ENCODE assay signal across 17 cellular contexts in the genomic region with DNA sequence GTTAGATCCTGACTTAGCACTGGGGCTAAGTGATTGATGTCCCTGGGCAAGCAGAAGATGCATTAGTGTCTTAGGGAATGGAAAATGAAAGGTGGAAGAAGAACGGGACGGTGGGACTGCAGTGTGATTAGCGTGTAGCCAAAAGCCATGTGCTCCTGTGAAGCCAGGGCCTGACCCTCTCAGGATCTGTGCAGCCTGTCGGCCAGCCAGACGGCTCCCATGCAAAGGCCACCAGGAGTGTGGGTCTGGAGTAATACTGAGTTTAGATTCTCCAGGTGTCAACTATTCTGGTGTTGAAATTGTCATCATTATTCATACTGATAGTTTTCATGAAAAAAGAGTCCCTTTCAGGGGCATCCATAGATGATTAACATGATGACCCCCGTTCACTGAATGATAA. TPM values are rescaled to one million over a fixed set of nuclear protein-coding genes. Genes with fewer than 3 reads are reported as not detected.
DNase-seq lines count a peak whose midpoint lies in the region; ATAC-seq and TF ChIP-seq lines count a peak whose summit lies in the region.
"Had no signal": no experiment of that assay in that cellular context is flagged by ENCODE, and none has a peak within 500 bp of the region (broad histone marks: within the 10 kb centered on the region; RNA-seq: fewer than 3 reads in every experiment).

No MANE protein-coding gene starts in this region.

- no peak for ATAC-seq in stimulated activated naive CD8-positive, alpha-beta T cell treated with anti-CD3 and anti-CD28 coated beads, Interleukin-15, Interleukin-2, amounts not matched to agents 100 U/mL and 50 U/mL, for 24 hours
- ATAC-seq in thoracic aorta (ENCODE audit: insufficient number of reproducible peaks, low FRiP score, low read depth) (no peak), HG03095 (IDR thresholded peaks at IDR 0.05; ENCODE audit: unreplicated experiment) (no peak)
- ATAC-seq: CD8-positive, alpha-beta T cell; GM23338; K562 had no signal

- peaks cover 49% of the 10 kb centered on the region for H3K4me1 Mint-ChIP-seq in stimulated activated naive CD8-positive, alpha-beta T cell treated with anti-CD3 and anti-CD28 coated beads, Interleukin-15, Interleukin-2, amounts not matched to agents 100 ng/mL and 50 ng/mL, for 24 hours (ENCODE audit: low read depth)
- H3K4me1 Mint-ChIP-seq in activated T-helper 1 cell treated with anti-CD3 and anti-CD28 coated beads, Interleukin-12 subunit alpha, Interleukin-12 subunit beta, Interleukin-2, Interleukin-4 antibody, amounts not matched to agents 30 ng/mL and 10 ng/mL and 1 ng/mL, durations not matched to agents 14 hours and 24 hours and 36 hours (ENCODE audit: low read depth): peaks cover 35% of the 10 kb centered on the region
- H3K4me1 Mint-ChIP-seq in CD8-positive, alpha-beta memory T cell: peaks cover 7 to 14% (median 14%) of the 10 kb centered on the region in 3 donors
- peaks cover 8 to 16% (median 9%) of the 10 kb centered on the region in 4 donors for H3K4me1 Mint-ChIP-seq in CD4-positive, alpha-beta memory T cell

- H3K36me3 ChIP-seq in thoracic aorta: no peaks in the 10 kb centered on the region
- no peaks in the 10 kb centered on the region for H3K36me3 ChIP-seq in CD8-positive, alpha-beta memory T cell (ENCODE audit: insufficient read depth, low read length)
- no peaks in the 10 kb centered on the region for H3K36me3 ChIP-seq in CD4-positive, alpha-beta memory T cell (ENCODE audit: insufficient read depth, low read length)

- H3K27ac Mint-ChIP-seq in stimulated activated naive CD8-positive, alpha-beta T cell treated with anti-CD3 and anti-CD28 coated beads, Interleukin-15, Interleukin-2, amounts not matched to agents 100 ng/mL and 50 ng/mL, for 24 hours: peak overlapping the region; percentile 75
- peak overlapping the region; percentile 13 for H3K27ac Mint-ChIP-seq in activated T-helper 1 cell treated with anti-CD3 and anti-CD28 coated beads, Interleukin-12 subunit alpha, Interleukin-12 subunit beta, Interleukin-2, Interleukin-4 antibody, amounts not matched to agents 30 ng/mL and 10 ng/mL and 1 ng/mL, durations not matched to agents 14 hours and 24 hours and 36 hours
- H3K27ac Mint-ChIP-seq in CD8-positive, alpha-beta memory T cell: no peak overlapping the region
- H3K27ac Mint-ChIP-seq in CD4-positive, alpha-beta memory T cell: no peak overlapping the region
- H3K27ac Mint-ChIP-seq: B cell; CD8-positive, alpha-beta T cell; GM23338 had no signal

- no peak for DNase-seq in stimulated activated naive CD8-positive, alpha-beta T cell treated with anti-CD3 and anti-CD28 coated beads, Interleukin-15, Interleukin-2, amounts not matched to agents 100 U/mL and 50 U/mL, for 24 hours
- no peak for DNase-seq in activated T-helper 1 cell treated with anti-CD3 and anti-CD28 coated beads, Interleukin-12 subunit alpha, Interleukin-12 subunit beta, Interleukin-2, Interleukin-4 antibody, amounts not matched to agents 30 ng/mL and 10 ng/mL and 1 ng/mL, durations not matched to agents 14 hours and 24 hours and 36 hours (ENCODE audit: low spot score)
- DNase-seq in coronary artery (ENCODE audit: low spot score): no peak
- no peak for DNase-seq in thoracic aorta (ENCODE audit: low spot score)
- no peak for DNase-seq in CD8-positive, alpha-beta memory T cell
- no peak for DNase-seq in CD4-positive, alpha-beta memory T cell
- DNase-seq: C1 segment of cervical spinal cord; Caco-2; CD8-positive, alpha-beta T cell; DMS53; GF-D8; H7 had no signal

- no peaks in the 10 kb centered on the region for H3K9me3 ChIP-seq in thoracic aorta
- H3K9me3 ChIP-seq in CD8-positive, alpha-beta memory T cell (ENCODE audit: low read length): no peaks in the 10 kb centered on the region
- no peaks in the 10 kb centered on the region for H3K9me3 ChIP-seq in CD4-positive, alpha-beta memory T cell (ENCODE audit: control insufficient read depth in 1 of 2, low read length in 2 of 2)
- H3K9me3 ChIP-seq: Caco-2 had no signal

- H3K4me1 ChIP-seq in thoracic aorta (ENCODE audit: control insufficient read depth in 1 of 2, low read depth in 2 of 2): peaks cover 24 to 39% of the 10 kb centered on the region in 2 donors
- peaks cover 6% of the 10 kb centered on the region for H3K4me1 ChIP-seq in CD8-positive, alpha-beta memory T cell (ENCODE audit: insufficient read depth, low read length)
- H3K4me1 ChIP-seq in CD4-positive, alpha-beta memory T cell (ENCODE audit: insufficient read depth, low read length): peaks cover 10% of the 10 kb centered on the region

- no peaks in the 10 kb centered on the region for H3K27me3 ChIP-seq in thoracic aorta (replicated peaks; ENCODE audit: insufficient read depth)
- no peaks in the 10 kb centered on the region for H3K27me3 ChIP-seq in CD8-positive, alpha-beta memory T cell (ENCODE audit: insufficient read depth, low read length, poor library complexity, severe bottlenecking)
- no peaks in the 10 kb centered on the region for H3K27me3 ChIP-seq in CD4-positive, alpha-beta memory T cell (ENCODE audit: insufficient read depth, low read length)

- intact Hi-C loops in activated T-helper 1 cell treated with anti-CD3 and anti-CD28 coated beads, Interleukin-12 subunit alpha, Interleukin-12 subunit beta, Interleukin-2, Interleukin-4 antibody, amounts not matched to agents 30 ng/mL and 10 ng/mL and 1 ng/mL, durations not matched to agents 14 hours and 24 hours and 36 hours (cut with micrococcal nuclease): no loop called here
- intact Hi-C loops in CD4-positive, alpha-beta memory T cell (cut with micrococcal nuclease): no loop called here

- no peaks in the 10 kb centered on the region for H3K9me3 Mint-ChIP-seq in stimulated activated naive CD8-positive, alpha-beta T cell treated with anti-CD3 and anti-CD28 coated beads, Interleukin-15, Interleukin-2, amounts not matched to agents 100 ng/mL and 50 ng/mL, for 24 hours
- no peaks in the 10 kb centered on the region for H3K9me3 Mint-ChIP-seq in activated T-helper 1 cell treated with anti-CD3 and anti-CD28 coated beads, Interleukin-12 subunit alpha, Interleukin-12 subunit beta, Interleukin-2, Interleukin-4 antibody, amounts not matched to agents 30 ng/mL and 10 ng/mL and 1 ng/mL, durations not matched to agents 14 hours and 24 hours and 36 hours
- H3K9me3 Mint-ChIP-seq in CD8-positive, alpha-beta memory T cell: no peaks in the 10 kb centered on the region
- H3K9me3 Mint-ChIP-seq in CD4-positive, alpha-beta memory T cell: no peaks in the 10 kb centered on the region
- H3K9me3 Mint-ChIP-seq: CD8-positive, alpha-beta T cell; GM23338 had no signal

- H3K27ac ChIP-seq in coronary artery (peak overlapping the region; percentile 3 to 47), thoracic aorta (peak overlapping the region; percentile 40 to 65)
- H3K27ac ChIP-seq in CD8-positive, alpha-beta memory T cell (ENCODE audit: low read depth, low read length): no peak overlapping the region
- no peak overlapping the region for H3K27ac ChIP-seq in CD4-positive, alpha-beta memory T cell (ENCODE audit: low read depth, low read length)

- H3K27me3 Mint-ChIP-seq in stimulated activated naive CD8-positive, alpha-beta T cell treated with anti-CD3 and anti-CD28 coated beads, Interleukin-15, Interleukin-2, amounts not matched to agents 100 ng/mL and 50 ng/mL, for 24 hours: no peaks in the 10 kb centered on the region
- no peaks in the 10 kb centered on the region for H3K27me3 Mint-ChIP-seq in activated T-helper 1 cell treated with anti-CD3 and anti-CD28 coated beads, Interleukin-12 subunit alpha, Interleukin-12 subunit beta, Interleukin-2, Interleukin-4 antibody, amounts not matched to agents 30 ng/mL and 10 ng/mL and 1 ng/mL, durations not matched to agents 14 hours and 24 hours and 36 hours (ENCODE audit: insufficient read depth)
- peaks cover 2 to 6% of the 10 kb centered on the region in 2 donors for H3K27me3 Mint-ChIP-seq in CD8-positive, alpha-beta memory T cell
- peaks cover 4 to 5% of the 10 kb centered on the region in 2 donors for H3K27me3 Mint-ChIP-seq in CD4-positive, alpha-beta memory T cell

- H3K36me3 Mint-ChIP-seq in stimulated activated naive CD8-positive, alpha-beta T cell treated with anti-CD3 and anti-CD28 coated beads, Interleukin-15, Interleukin-2, amounts not matched to agents 100 ng/mL and 50 ng/mL, for 24 hours (ENCODE audit: low read depth): peaks cover 4% of the 10 kb centered on the region
- H3K36me3 Mint-ChIP-seq in activated T-helper 1 cell treated with anti-CD3 and anti-CD28 coated beads, Interleukin-12 subunit alpha, Interleukin-12 subunit beta, Interleukin-2, Interleukin-4 antibody, amounts not matched to agents 30 ng/mL and 10 ng/mL and 1 ng/mL, durations not matched to agents 14 hours and 24 hours and 36 hours (ENCODE audit: low read depth): no peaks in the 10 kb centered on the region
- H3K36me3 Mint-ChIP-seq in CD8-positive, alpha-beta memory T cell: peaks cover 0 to 3% (median 2%) of the 10 kb centered on the region in 3 donors
- H3K36me3 Mint-ChIP-seq in CD4-positive, alpha-beta memory T cell: no peaks in the 10 kb centered on the region
- H3K36me3 Mint-ChIP-seq: CD8-positive, alpha-beta T cell had no signal

- H3K4me3 ChIP-seq in coronary artery (no peak overlapping the region), thoracic aorta (no peak overlapping the region)
- H3K4me3 ChIP-seq in CD8-positive, alpha-beta memory T cell (ENCODE audit: low read length): no peak overlapping the region
- H3K4me3 ChIP-seq in CD4-positive, alpha-beta memory T cell (ENCODE audit: low read length in 2 of 2): no peak overlapping the region
- H3K4me3 ChIP-seq: GM23338, K562 had no signal

- POLR2A ChIA-PET in CD8-positive, alpha-beta memory T cell (lab: Charles Lee): no interaction called here
- POLR2A ChIA-PET in CD4-positive, alpha-beta memory T cell (lab: Charles Lee; ENCODE audit: partially characterized antibody): no interaction called here

- H3K4me3 Mint-ChIP-seq in stimulated activated naive CD8-positive, alpha-beta T cell treated with anti-CD3 and anti-CD28 coated beads, Interleukin-15, Interleukin-2, amounts not matched to agents 100 ng/mL and 50 ng/mL, for 24 hours: no peak overlapping the region
- no peak overlapping the region for H3K4me3 Mint-ChIP-seq in activated T-helper 1 cell treated with anti-CD3 and anti-CD28 coated beads, Interleukin-12 subunit alpha, Interleukin-12 subunit beta, Interleukin-2, Interleukin-4 antibody, amounts not matched to agents 30 ng/mL and 10 ng/mL and 1 ng/mL, durations not matched to agents 14 hours and 24 hours and 36 hours
- no peak overlapping the region for H3K4me3 Mint-ChIP-seq in CD8-positive, alpha-beta memory T cell
- H3K4me3 Mint-ChIP-seq in CD4-positive, alpha-beta memory T cell: no peak overlapping the region
- H3K4me3 Mint-ChIP-seq: B cell; CD8-positive, alpha-beta T cell; GM23338 had no signal

- CTCF ChIA-PET in CD8-positive, alpha-beta memory T cell (lab: Charles Lee): no interaction called here
- CTCF ChIA-PET in CD4-positive, alpha-beta memory T cell (lab: Charles Lee; ENCODE audit: partially characterized antibody): no interaction called here

- TF ChIP-seq CTCF in coronary artery (IDR thresholded peaks at IDR 0.05): no peak
- no peak for TF ChIP-seq CTCF in thoracic aorta (IDR thresholded peaks at IDR 0.05)

RNA-seq across cellular contexts. Expression of a gene that starts 32.0 kb away (rescaled TPM):
- total RNA-seq in activated T-helper 1 cell treated with anti-CD3 and anti-CD28 coated beads, Interleukin-12 subunit alpha, Interleukin-12 subunit beta, Interleukin-2, Interleukin-4 antibody, amounts not matched to agents 30 ng/mL and 10 ng/mL and 1 ng/mL, durations not matched to agents 14 hours and 24 hours and 36 hours: 0.22 TPM in 1 of 2 replicates, not detected in the other
- 1 to 10 TPM in 1 of 2 donors, not detected in 1; 1.1 TPM for total RNA-seq in thoracic aorta
- total RNA-seq in CD8-positive, alpha-beta memory T cell: under 1 TPM; 0.18 to 0.46 TPM
- polyA plus RNA-seq in CD8-positive, alpha-beta memory T cell: not detected
- under 1 TPM; 0.42 to 0.58 TPM for total RNA-seq in CD4-positive, alpha-beta memory T cell
- under 1 TPM in 1 of 2 donors, not detected in 1; 0.11 TPM for polyA plus RNA-seq in CD4-positive, alpha-beta memory T cell
- total RNA-seq: Caco-2, GM23338, K562 had no signal
- polyA plus RNA-seq: K562 had no signal

Comparison
In these comparisons a context has a peak if more than half of its experiments do, and no peak if none do; other contexts are left out.
1. H3K27ac Mint-ChIP-seq: peak in stimulated activated naive CD8-positive, alpha-beta T cell treated with anti-CD3 and anti-CD28 coated beads, Interleukin-15, Interleukin-2, amounts not matched to agents 100 ng/mL and 50 ng/mL, for 24 hours (single experiment) and activated T-helper 1 cell treated with anti-CD3 and anti-CD28 coated beads, Interleukin-12 subunit alpha, Interleukin-12 subunit beta, Interleukin-2, Interleukin-4 antibody, amounts not matched to agents 30 ng/mL and 10 ng/mL and 1 ng/mL, durations not matched to agents 14 hours and 24 hours and 36 hours (single experiment); none in CD8-positive, alpha-beta memory T cell (0 of 8) and CD4-positive, alpha-beta memory T cell (0 of 7).
2. H3K27ac ChIP-seq: peak in coronary artery (2 of 2) and thoracic aorta (2 of 2); none in CD8-positive, alpha-beta memory T cell (single experiment) and CD4-positive, alpha-beta memory T cell (single experiment).